9 cellular contexts compared by ENCODE assay signal in genomic region chr2:85585781-85586105, GRCh38. TPM values are rescaled to one million over a fixed set of nuclear protein-coding genes. Genes with fewer than 3 reads are reported as not detected.
DNase-seq lines count a peak whose midpoint lies in the region; ATAC-seq and TF ChIP-seq lines count a peak whose summit lies in the region.
"Had no signal": no experiment of that assay in that cellular context is flagged by ENCODE, and none has a peak within 500 bp of the region (broad histone marks: within the 10 kb centered on the region; RNA-seq: fewer than 3 reads in every experiment).

No MANE protein-coding gene starts in this region.

- H3K4me3 Mint-ChIP-seq in activated naive CD8-positive, alpha-beta T cell, result peak overlapping the region; percentile 90
- H3K4me3 Mint-ChIP-seq: neural crest cell had no signal

- in situ Hi-C loops in GM13977 (cut with MboI; ENCODE audit: low pct_unique_long_range_greater_than_20kb, low sequenced_read_pairs, unreplicated experiment), result no loop called here

- no peaks in the 10 kb centered on the region for H3K9me3 Mint-ChIP-seq in activated naive CD8-positive, alpha-beta T cell (ENCODE audit: low read depth)
- H3K9me3 Mint-ChIP-seq: neural crest cell had no signal

- TF ChIP-seq CTCF in heart left ventricle (IDR thresholded peaks at IDR 0.05), result no peak
- no peak for TF ChIP-seq CTCF in right lobe of liver (IDR thresholded peaks at IDR 0.05)
- no peak for TF ChIP-seq CTCF in upper lobe of left lung (IDR thresholded peaks at IDR 0.05)
- no peak for TF ChIP-seq CTCF in GM13977 (IDR thresholded peaks at IDR 0.05; ENCODE audit: extremely low read depth, insufficient read depth, missing control alignments)

- peak in 2 of 4 donors; percentile 2 to 14 for ATAC-seq in heart left ventricle
- ATAC-seq in right lobe of liver, result peak in 1 of 4 donors; percentile 10
- ATAC-seq in upper lobe of left lung (ENCODE audit: low FRiP score in 2 of 2), result peak in 1 of 2 donors; percentile 15

- intact Hi-C loops in heart left ventricle (cut with DNase I), result no loop called here
- intact Hi-C loops in cardiac septum (cut with DNase I), result no loop called here
- intact Hi-C loops in right lobe of liver (cut with DNase I), result no loop called here

- H3K36me3 ChIP-seq in heart left ventricle (peaks cover 0 to 11% (median 0%) of the 10 kb centered on the region in 9 donors), right lobe of liver (no peaks in the 10 kb centered on the region), upper lobe of left lung (peaks cover 0 to 20% (median 9%) of the 10 kb centered on the region in 4 donors)

- H3K4me3 ChIP-seq in heart left ventricle, result peak overlapping the region in 10 of 12 donors; percentile 61 to 90 (median 74)
- peak overlapping the region in 1 of 3 donors; percentile 70 for H3K4me3 ChIP-seq in right lobe of liver
- H3K4me3 ChIP-seq in upper lobe of left lung, result peak overlapping the region in 3 of 4 donors; percentile 59 to 69 (median 63)

- H3K4me1 ChIP-seq in heart left ventricle (peaks cover 10 to 90% (median 64%) of the 10 kb centered on the region in 12 donors), right lobe of liver (peaks cover 2 to 48% (median 20%) of the 10 kb centered on the region in 4 donors), upper lobe of left lung (peaks cover 81 to 93% (median 91%) of the 10 kb centered on the region in 4 donors)

- DNase-seq in heart left ventricle (no peak), cardiac septum (ENCODE audit: low spot score) (no peak), right lobe of liver (no peak), upper lobe of left lung (no peak), GM13977 (ENCODE audit: low spot score) (no peak), HK-2 (ENCODE audit: unreplicated experiment) (no peak), HUDEP-2 (lab: John Stamatoyannopoulos, UW; ENCODE audit: unreplicated experiment in 76 of 76) (no peak)

- 37 to 65% (median 46%) methylated on average over 1 of the region's 1 CpG for WGBS in heart left ventricle, 4 donors
- WGBS in right lobe of liver (ENCODE audit: insufficient coverage, low coverage, low lambda C conversion rate, missing lambda C conversion rate), result 33% methylated on average over 1 of the region's 1 CpG
- 34 to 36% methylated on average over 1 of the region's 1 CpG for WGBS in upper lobe of left lung, 2 donors

- H3K27ac Mint-ChIP-seq in activated naive CD8-positive, alpha-beta T cell, result peak overlapping the region; percentile 95

- H3K36me3 Mint-ChIP-seq in activated naive CD8-positive, alpha-beta T cell, result peaks cover 7% of the 10 kb centered on the region

- TF ChIP-seq POLR2A in heart left ventricle (IDR thresholded peaks at IDR 0.05) (no peak), right lobe of liver (IDR thresholded peaks at IDR 0.05) (no peak), upper lobe of left lung (IDR thresholded peaks at IDR 0.05) (no peak)

- peaks cover 54% of the 10 kb centered on the region for H3K4me1 Mint-ChIP-seq in activated naive CD8-positive, alpha-beta T cell (ENCODE audit: low read depth)

- no peaks in the 10 kb centered on the region for H3K27me3 Mint-ChIP-seq in activated naive CD8-positive, alpha-beta T cell

- H3K9me3 ChIP-seq in heart left ventricle (no peaks in the 10 kb centered on the region), right lobe of liver (no peaks in the 10 kb centered on the region), upper lobe of left lung (no peaks in the 10 kb centered on the region)

- no peaks in the 10 kb centered on the region for H3K27me3 ChIP-seq in heart left ventricle
- H3K27me3 ChIP-seq in right lobe of liver, result no peaks in the 10 kb centered on the region
- no peaks in the 10 kb centered on the region for H3K27me3 ChIP-seq in upper lobe of left lung

- TF ChIP-seq EP300 in upper lobe of left lung (IDR thresholded peaks at IDR 0.05), result peak in 3 of 4 donors; percentile 79 to 90 (median 89)

- H3K27ac ChIP-seq in heart left ventricle (peak overlapping the region; percentile 87 to 97 (median 94)), right lobe of liver (peak overlapping the region; percentile 87 to 93 (median 87)), upper lobe of left lung (peak overlapping the region; percentile 89 to 97 (median 96))

RNA-seq across cellular contexts. Expression of gene VAMP5, which starts 1.5 kb away (rescaled TPM):
- total RNA-seq in heart left ventricle (100 to 1,000 TPM in 1 of 9 donors, 10 to 100 TPM in 8; 21.0 to 186 (median 36.6) TPM), cardiac septum (27.9 TPM), right lobe of liver (10 to 100 TPM; 27.2 to 50.1 (median 34.7) TPM), upper lobe of left lung (100 to 1,000 TPM in 1 of 6 donors, 10 to 100 TPM in 5; 20.5 to 105 (median 44.0) TPM)
- polyA plus RNA-seq in heart left ventricle, result 10 to 100 TPM; 65.4 to 81.9 TPM

RNA-seq across cellular contexts. Expression of gene VAMP8, which starts 8.4 kb away (rescaled TPM):
- 100 to 1,000 TPM in 1 of 9 donors, 10 to 100 TPM in 4, 1 to 10 TPM in 4; 5.4 to 103 (median 10.1) TPM for total RNA-seq in heart left ventricle
- polyA plus RNA-seq in heart left ventricle, result 10 to 100 TPM; 13.8 to 21.7 TPM
- total RNA-seq in cardiac septum, result 8.2 TPM
- total RNA-seq in right lobe of liver, result 100 to 1,000 TPM in 1 of 6 experiments, 10 to 100 TPM in 5; 59.5 to 107 (median 74.5) TPM
- total RNA-seq in upper lobe of left lung, result 100 to 1,000 TPM in 4 of 6 donors, 10 to 100 TPM in 2; 62.8 to 289 (median 154) TPM

RNA-seq across cellular contexts. Expression of gene RNF181, which starts 9.8 kb away (rescaled TPM):
- total RNA-seq in heart left ventricle (100 to 1,000 TPM in 4 of 9 donors, 10 to 100 TPM in 5; 77.7 to 208 (median 92.0) TPM), cardiac septum (82.4 TPM), right lobe of liver (100 to 1,000 TPM in 2 of 6 experiments, 10 to 100 TPM in 4; 54.5 to 123 (median 66.6) TPM), upper lobe of left lung (100 to 1,000 TPM in 4 of 6 donors, 10 to 100 TPM in 2; 81.7 to 164 (median 108) TPM)
- polyA plus RNA-seq in heart left ventricle, result 100 to 1,000 TPM; 165 to 235 TPM

RNA-seq across cellular contexts. Expression of gene TMEM150A, which starts 16.8 kb away (rescaled TPM):
- total RNA-seq in heart left ventricle, result 10 to 100 TPM in 5 of 9 donors, 1 to 10 TPM in 4; 6.4 to 20.8 (median 11.5) TPM
- polyA plus RNA-seq in heart left ventricle, result 10 to 100 TPM; 10.5 to 14.1 TPM
- total RNA-seq in cardiac septum, result 11.4 TPM
- total RNA-seq in right lobe of liver, result 10 to 100 TPM; 20.0 to 26.7 (median 21.9) TPM
- total RNA-seq in upper lobe of left lung, result 10 to 100 TPM; 18.9 to 45.8 (median 32.0) TPM

RNA-seq across cellular contexts. Expression of gene GGCX, which starts 24.4 kb away (rescaled TPM):
- total RNA-seq in heart left ventricle (10 to 100 TPM; 13.2 to 30.7 (median 20.8) TPM), cardiac septum (23.3 TPM), right lobe of liver (100 to 1,000 TPM in 4 of 6 experiments, 10 to 100 TPM in 2; 89.6 to 238 (median 183) TPM), upper lobe of left lung (10 to 100 TPM; 21.2 to 70.6 (median 38.0) TPM)
- polyA plus RNA-seq in heart left ventricle, result 10 to 100 TPM; 12.6 to 28.7 TPM
